15 cellular contexts compared by ENCODE assay signal in the genomic region with DNA sequence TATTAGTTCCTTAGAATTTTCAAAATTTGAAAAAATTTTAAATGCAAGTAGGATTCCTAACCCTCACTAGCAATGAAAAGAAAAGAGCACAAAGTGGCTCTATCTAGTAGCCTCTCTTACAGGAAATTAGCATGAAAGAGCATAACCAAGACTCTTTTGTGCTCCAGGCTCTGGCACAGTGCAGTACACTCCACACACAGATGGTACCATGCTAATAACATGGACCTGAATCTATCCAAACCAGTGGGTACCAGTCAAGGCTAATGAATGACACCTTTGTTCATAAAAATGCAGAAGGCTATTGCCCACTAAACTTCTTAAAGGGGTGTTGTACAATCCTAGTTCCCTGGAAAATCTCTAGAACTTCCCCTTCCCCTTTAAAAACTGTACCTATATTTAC.
"Had no signal": no experiment of that assay in that cellular context is flagged by ENCODE, and none has a peak within 500 bp of the region (broad histone marks: within the 10 kb centered on the region; RNA-seq: fewer than 3 reads in every experiment).

No MANE protein-coding gene starts in this region.

- H3K9me3 Mint-ChIP-seq: activated CD4-positive, alpha-beta memory T cell treated with anti-CD3 and anti-CD28 coated beads for 36 hours; activated naive CD4-positive, alpha-beta T cell treated with anti-CD3 and anti-CD28 coated beads, Interleukin-2, amount 50 U/mL, for 24 hours; activated T-cell treated with anti-CD3 and anti-CD28 coated beads, Interleukin-2, amount 50 U/mL, for 4 hours; T-helper 1 cell treated with Interleukin-12 subunit alpha and Interleukin-12 subunit beta and Interleukin-4 antibody, amounts not matched to agents 30 μg/mL and 1 μg/mL, for 36 hours had no signal

- H3K4me3 ChIP-seq: lower lobe of right lung, mucosa of descending colon had no signal

- H3K27ac ChIP-seq: lower lobe of right lung, WERI-Rb-1 had no signal

- H3K4me1 ChIP-seq: lower lobe of right lung had no signal

- H3K27ac Mint-ChIP-seq: activated CD4-positive, alpha-beta memory T cell treated with anti-CD3 and anti-CD28 coated beads for 36 hours; activated CD4-positive, alpha-beta T cell treated with anti-CD3 and anti-CD28 coated beads for 36 hours; activated naive CD4-positive, alpha-beta T cell treated with anti-CD3 and anti-CD28 coated beads, Interleukin-2, amount 50 U/mL, for 24 hours; T-helper 1 cell treated with Interleukin-12 subunit alpha and Interleukin-12 subunit beta and Interleukin-4 antibody, amounts not matched to agents 30 μg/mL and 1 μg/mL, for 36 hours had no signal

- DNase-seq: activated CD4-positive, alpha-beta memory T cell treated with anti-CD3 and anti-CD28 coated beads for 36 hours; activated CD4-positive, alpha-beta T cell treated with anti-CD3 and anti-CD28 coated beads for 36 hours; activated effector memory CD4-positive, alpha-beta T cell treated with anti-CD3 and anti-CD28 coated beads, Interleukin-2, amount 50 U/mL, for 16 hours; activated T-cell treated with anti-CD3 and anti-CD28 coated beads, Interleukin-2, amount 50 U/mL, for 4 hours; glutamatergic neuron; left cardiac atrium; lower lobe of right lung; mucosa of descending colon; naive thymus-derived CD4-positive, alpha-beta T cell; right cardiac atrium; small intestine; stimulated activated naive CD8-positive, alpha-beta T cell treated with anti-CD3 and anti-CD28 coated beads, Interleukin-15, Interleukin-2, amounts not matched to agents 100 U/mL and 50 U/mL, for 24 hours; WERI-Rb-1 had no signal

- H3K4me3 Mint-ChIP-seq: activated CD4-positive, alpha-beta memory T cell treated with anti-CD3 and anti-CD28 coated beads for 36 hours; activated CD4-positive, alpha-beta T cell treated with anti-CD3 and anti-CD28 coated beads for 36 hours; activated naive CD4-positive, alpha-beta T cell treated with anti-CD3 and anti-CD28 coated beads, Interleukin-2, amount 50 U/mL, for 24 hours; activated T-cell treated with anti-CD3 and anti-CD28 coated beads, Interleukin-2, amount 50 U/mL, for 4 hours; T-helper 1 cell treated with Interleukin-12 subunit alpha and Interleukin-12 subunit beta and Interleukin-4 antibody, amounts not matched to agents 30 μg/mL and 1 μg/mL, for 36 hours had no signal

- H3K9me3 ChIP-seq: lower lobe of right lung, mucosa of descending colon had no signal

- H3K27me3 Mint-ChIP-seq: activated CD4-positive, alpha-beta memory T cell treated with anti-CD3 and anti-CD28 coated beads for 36 hours; activated CD4-positive, alpha-beta T cell treated with anti-CD3 and anti-CD28 coated beads for 36 hours; activated naive CD4-positive, alpha-beta T cell treated with anti-CD3 and anti-CD28 coated beads, Interleukin-2, amount 50 U/mL, for 24 hours; naive thymus-derived CD4-positive, alpha-beta T cell had no signal
